Comparison of ENCODE assay signal across 2 cellular contexts in the genomic region with DNA sequence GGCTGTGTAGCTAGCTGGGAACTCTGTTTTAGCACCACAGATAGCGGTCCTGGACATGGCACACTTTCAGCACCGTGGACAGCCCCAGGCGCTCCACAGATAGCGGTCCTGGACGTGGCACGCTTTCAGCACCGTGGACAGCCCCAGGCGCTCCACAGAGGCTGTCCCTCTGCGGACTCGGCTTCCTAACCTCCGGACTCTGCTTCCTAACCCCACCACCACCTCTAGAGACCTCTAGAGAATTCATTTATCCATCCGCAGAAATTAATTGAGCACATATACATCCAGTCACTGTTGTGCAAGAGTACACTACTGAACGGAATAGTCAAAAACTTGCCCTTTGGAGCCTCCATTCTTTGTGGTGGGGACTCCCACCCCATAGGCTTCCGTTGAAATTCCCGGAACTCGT.
TF ChIP-seq lines count a peak whose summit lies in the region.

No MANE protein-coding gene starts in this region.

TF ChIP-seq in GM23338, 12 proteins besides CTCF, POLR2A, EP300 and RAD21 (continued from another document):
- TF ChIP-seq REST (IDR thresholded peaks at IDR 0.05; ENCODE audit: unreplicated experiment) (peak; percentile 100), ZNF462 (CRISPR knock-in tag; IDR thresholded peaks at IDR 0.05) (0 out of 2 replicates have a peak, but pooled peaks have one; percentile 59), CREB1 (CRISPR knock-in tag; IDR thresholded peaks at IDR 0.05; ENCODE audit: low read depth) (peak; percentile 75)

TF ChIP-seq in SK-N-SH, 30 proteins besides CTCF, POLR2A, EP300 and RAD21 (continued from another document):
- TF ChIP-seq, protein P1, sequence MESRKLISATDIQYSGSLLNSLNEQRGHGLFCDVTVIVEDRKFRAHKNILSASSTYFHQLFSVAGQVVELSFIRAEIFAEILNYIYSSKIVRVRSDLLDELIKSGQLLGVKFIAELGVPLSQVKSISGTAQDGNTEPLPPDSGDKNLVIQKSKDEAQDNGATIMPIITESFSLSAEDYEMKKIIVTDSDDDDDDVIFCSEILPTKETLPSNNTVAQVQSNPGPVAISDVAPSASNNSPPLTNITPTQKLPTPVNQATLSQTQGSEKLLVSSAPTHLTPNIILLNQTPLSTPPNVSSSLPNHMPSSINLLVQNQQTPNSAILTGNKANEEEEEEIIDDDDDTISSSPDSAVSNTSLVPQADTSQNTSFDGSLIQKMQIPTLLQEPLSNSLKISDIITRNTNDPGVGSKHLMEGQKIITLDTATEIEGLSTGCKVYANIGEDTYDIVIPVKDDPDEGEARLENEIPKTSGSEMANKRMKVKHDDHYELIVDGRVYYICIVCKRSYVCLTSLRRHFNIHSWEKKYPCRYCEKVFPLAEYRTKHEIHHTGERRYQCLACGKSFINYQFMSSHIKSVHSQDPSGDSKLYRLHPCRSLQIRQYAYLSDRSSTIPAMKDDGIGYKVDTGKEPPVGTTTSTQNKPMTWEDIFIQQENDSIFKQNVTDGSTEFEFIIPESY (IDR thresholded peaks at IDR 0.05; ENCODE audit: borderline replicate concordance, low read depth) = peak; percentile 91
- no peak for TF ChIP-seq YY1 (IDR thresholded peaks at IDR 0.05; ENCODE audit: low read depth)
- no peak for TF ChIP-seq MEF2A (IDR thresholded peaks at IDR 0.05; ENCODE audit: borderline replicate concordance, low read depth)
- TF ChIP-seq GATA2 (CRISPR knock-in tag; IDR thresholded peaks at IDR 0.05) = no peak
- TF ChIP-seq FOSL2 (IDR thresholded peaks at IDR 0.05; ENCODE audit: borderline replicate concordance, low read depth) = no peak
- TF ChIP-seq REST (IDR thresholded peaks at IDR 0.05; ENCODE audit: low read depth, low read length) = peak; percentile 100
- peak; percentile 17; the same call in 1 of the 2 replicates for TF ChIP-seq NFIC (IDR thresholded peaks at IDR 0.05; ENCODE audit: borderline replicate concordance)
- TF ChIP-seq RFX5 (IDR thresholded peaks at IDR 0.05; ENCODE audit: low read length) = no peak
- TF ChIP-seq CHD2 (IDR thresholded peaks at IDR 0.05; ENCODE audit: low read length, partially characterized antibody) = no peak
- no peak for TF ChIP-seq TEAD4 (IDR thresholded peaks at IDR 0.05; ENCODE audit: borderline replicate concordance, insufficient read depth)
- no peak for TF ChIP-seq NRF1 (IDR thresholded peaks at IDR 0.05; ENCODE audit: low read depth, low read length)
- TF ChIP-seq SIN3A (IDR thresholded peaks at IDR 0.05; ENCODE audit: borderline replicate concordance, low read depth, low read length) = peak; percentile 50; the same call in 1 of the 2 replicates
- no peak for TF ChIP-seq MAX (IDR thresholded peaks at IDR 0.05; ENCODE audit: low read depth)
- TF ChIP-seq RXRA (IDR thresholded peaks at IDR 0.05; ENCODE audit: borderline replicate concordance, low read depth) = no peak
- TF ChIP-seq POLR2AphosphoS5 (IDR thresholded peaks at IDR 0.05; ENCODE audit: low read depth, low read length) = no peak
- TF ChIP-seq FOXJ3 (CRISPR knock-in tag; IDR thresholded peaks at IDR 0.05) = no peak
- TF ChIP-seq RCOR1 (IDR thresholded peaks at IDR 0.05; ENCODE audit: low read length) = peak; percentile 32; the same call in 1 of the 2 replicates
- no peak for TF ChIP-seq ELF1 (IDR thresholded peaks at IDR 0.05)
- no peak for TF ChIP-seq PBX3 (IDR thresholded peaks at IDR 0.05)
- no peak for TF ChIP-seq FOXM1 (IDR thresholded peaks at IDR 0.05; ENCODE audit: low read depth)
